Comparison of ENCODE assay signal across 22 cellular contexts in genomic region chr11:64096835-64097234, GRCh38.
DNase-seq lines count a peak whose midpoint lies in the region; ATAC-seq and TF ChIP-seq lines count a peak whose summit lies in the region.
"Had no signal": no experiment of that assay in that cellular context is flagged by ENCODE, and none has a peak within 500 bp of the region (broad histone marks: within the 10 kb centered on the region; RNA-seq: fewer than 3 reads in every experiment).

No MANE protein-coding gene starts in this region.

- no peaks in the 10 kb centered on the region for H3K27me3 Mint-ChIP-seq in brain
- H3K27me3 Mint-ChIP-seq: CD4-positive, alpha-beta T cell had no signal

- 0 out of 22 replicates have a peak, but pooled peaks cover 0 to 4% (median 0%) of the 10 kb centered on the region in 11 experiments for H3K36me3 ChIP-seq in BLaER1 treated with 17β-estradiol and CSF1 and Interleukin-3, amounts not matched to agents 10 nM and 100 nM
- no peaks in the 10 kb centered on the region for H3K36me3 ChIP-seq in rectal smooth muscle tissue (ENCODE audit: control insufficient read depth, insufficient read depth, low read length)
- no peaks in the 10 kb centered on the region for H3K36me3 ChIP-seq in SJCRH30
- H3K36me3 ChIP-seq: MG63 had no signal

- H3K9me3 Mint-ChIP-seq in brain = peaks cover 0 to 3% (median 0%) of the 10 kb centered on the region in 5 experiments
- H3K9me3 Mint-ChIP-seq: activated naive CD4-positive, alpha-beta T cell treated with anti-CD3 and anti-CD28 coated beads, Interleukin-2, amount 10 ng/mL, durations not matched to agents 7 days and 5 days; activated T-cell treated with anti-CD3 and anti-CD28 coated beads, Interleukin-2, amount 50 U/mL, for 4 hours; CD4-positive, alpha-beta T cell had no signal

- H3K9ac ChIP-seq in BLaER1 treated with 17β-estradiol and CSF1 and Interleukin-3, amounts not matched to agents 10 nM and 100 nM = peak overlapping the region in 5 of 11 experiments; percentile 15 to 75 (median 46); a peak in 5 of 22 replicates
- H3K9ac ChIP-seq in rectal smooth muscle tissue (ENCODE audit: low read length) = peak overlapping the region; percentile 21

- H3K4me3 ChIP-seq in BLaER1 treated with 17β-estradiol and CSF1 and Interleukin-3, amounts not matched to agents 10 nM and 100 nM = no peak overlapping the region
- H3K4me3 ChIP-seq in rectal smooth muscle tissue (ENCODE audit: low read length) (no peak overlapping the region), SJCRH30 (no peak overlapping the region)
- H3K4me3 ChIP-seq: GM12878, MG63, testis had no signal

- peak overlapping the region in 3 of 5 experiments; percentile 95 to 97 (median 97) for H3K27ac Mint-ChIP-seq in brain
- H3K27ac Mint-ChIP-seq: activated CD8-positive, alpha-beta T cell treated with anti-CD3 and anti-CD28 coated beads, Interleukin-2, amount 10 ng/mL, durations not matched to agents 7 days and 5 days; activated naive CD4-positive, alpha-beta T cell treated with anti-CD3 and anti-CD28 coated beads, Interleukin-2, amount 10 ng/mL, durations not matched to agents 7 days and 5 days; CD4-positive, alpha-beta T cell had no signal

- peaks cover 54 to 82% (median 80%) of the 10 kb centered on the region in 10 experiments for H3K4me1 ChIP-seq in BLaER1 treated with 17β-estradiol and CSF1 and Interleukin-3, amounts not matched to agents 10 nM and 100 nM
- H3K4me1 ChIP-seq in rectal smooth muscle tissue (ENCODE audit: control insufficient read depth, insufficient read depth, low read length) (peaks cover 45% of the 10 kb centered on the region), SJCRH30 (peaks cover 36% of the 10 kb centered on the region)

- H3K9me3 ChIP-seq in BLaER1 treated with 17β-estradiol and CSF1 and Interleukin-3, amounts not matched to agents 10 nM and 100 nM (replicated peaks in 1 of 11) = no peaks in the 10 kb centered on the region
- no peaks in the 10 kb centered on the region for H3K9me3 ChIP-seq in SJCRH30 (replicated peaks)
- H3K9me3 ChIP-seq: MG63, testis had no signal

- peak overlapping the region in 6 of 11 experiments; percentile 49 to 90 (median 78); a peak in 9 of 22 replicates for H3K27ac ChIP-seq in BLaER1 treated with 17β-estradiol and CSF1 and Interleukin-3, amounts not matched to agents 10 nM and 100 nM
- peak overlapping the region; percentile 72 for H3K27ac ChIP-seq in rectal smooth muscle tissue (ENCODE audit: low read depth, low read length)
- H3K27ac ChIP-seq in SJCRH30 = no peak overlapping the region
- H3K27ac ChIP-seq: testis had no signal

- H3K36me3 Mint-ChIP-seq in brain = no peaks in the 10 kb centered on the region
- H3K36me3 Mint-ChIP-seq: activated naive CD4-positive, alpha-beta T cell treated with anti-CD3 and anti-CD28 coated beads, Interleukin-2, amount 10 ng/mL, durations not matched to agents 7 days and 5 days had no signal

- H3K4me2 ChIP-seq in BLaER1 treated with 17β-estradiol and CSF1 and Interleukin-3, amounts not matched to agents 10 nM and 100 nM = peak overlapping the region; percentile 83 to 98 (median 95); a peak in 21 of 22 replicates

- H4K20me1 ChIP-seq in BLaER1 treated with 17β-estradiol and CSF1 and Interleukin-3, amounts not matched to agents 10 nM and 100 nM = peaks cover 23 to 95% (median 54%) of the 10 kb centered on the region in 11 experiments; a peak in 18 of 22 replicates

- peaks cover 100% of the 10 kb centered on the region for H3K4me1 Mint-ChIP-seq in brain
- H3K4me1 Mint-ChIP-seq: activated naive CD4-positive, alpha-beta T cell treated with anti-CD3 and anti-CD28 coated beads, Interleukin-2, amount 10 ng/mL, durations not matched to agents 7 days and 5 days had no signal

- no peak for ATAC-seq in GM21825 (IDR thresholded peaks at IDR 0.05; ENCODE audit: unreplicated experiment)
- ATAC-seq: activated CD4-positive, CD25-positive, alpha-beta regulatory T cell treated with anti-CD3 and anti-CD28 coated beads, Interleukin-2, amount 50 U/mL, for 24 hours; activated CD8-positive, alpha-beta T cell treated with anti-CD3 and anti-CD28 coated beads, Interleukin-2, amount 10 ng/mL, durations not matched to agents 7 days and 5 days; activated T-cell treated with anti-CD3 and anti-CD28 coated beads, Interleukin-2, amount 50 U/mL, for 4 hours; GM12878 had no signal

- TF ChIP-seq CTCF in brain (conservative IDR thresholded peaks at IDR 0.05) = no peak

- no peaks in the 10 kb centered on the region for H3K27me3 ChIP-seq in BLaER1 treated with 17β-estradiol and CSF1 and Interleukin-3, amounts not matched to agents 10 nM and 100 nM
- H3K27me3 ChIP-seq in rectal smooth muscle tissue (ENCODE audit: control insufficient read depth, insufficient read depth, low read length) (no peaks in the 10 kb centered on the region), SJCRH30 (no peaks in the 10 kb centered on the region)
- H3K27me3 ChIP-seq: MG63, testis had no signal

- H3K4me3 Mint-ChIP-seq in brain = peak overlapping the region in 3 of 5 experiments; percentile 50 to 61 (median 57)
- H3K4me3 Mint-ChIP-seq: activated CD8-positive, alpha-beta T cell treated with anti-CD3 and anti-CD28 coated beads, Interleukin-2, amount 10 ng/mL, durations not matched to agents 7 days and 5 days; activated naive CD4-positive, alpha-beta T cell treated with anti-CD3 and anti-CD28 coated beads, Interleukin-2, amount 10 ng/mL, durations not matched to agents 7 days and 5 days; activated T-cell treated with anti-CD3 and anti-CD28 coated beads, Interleukin-2, amount 50 U/mL, for 4 hours; CD4-positive, alpha-beta T cell had no signal

- peak; percentile 26 for DNase-seq in NCI-H187 treated with DMSO at 0.1 percent for 48 hours (lab: John Stamatoyannopoulos, UW)
- no peak for DNase-seq in SJCRH30
- no peak for DNase-seq in NCI-H226
- DNase-seq in NCI-H2081 treated with DMSO at 0.1 percent for 48 hours (lab: John Stamatoyannopoulos, UW) = no peak
- DNase-seq: activated CD8-positive, alpha-beta T cell treated with anti-CD3 and anti-CD28 coated beads, Interleukin-2, amount 10 ng/mL, durations not matched to agents 7 days and 5 days; activated naive CD4-positive, alpha-beta T cell treated with anti-CD3 and anti-CD28 coated beads, Interleukin-2, amount 10 ng/mL, durations not matched to agents 7 days and 5 days; activated T-cell treated with anti-CD3 and anti-CD28 coated beads, Interleukin-2, amount 50 U/mL, for 4 hours; CD4-positive, alpha-beta T cell; central memory CD4-positive, alpha-beta T cell; DMS53; GOT3; mammary epithelial cell; MG63; NCI-H2171; stimulated activated CD4-positive, alpha-beta T cell treated with anti-CD3 and anti-CD28 coated beads, Interleukin-12 subunit alpha, Interleukin-12 subunit beta, amount 100 ng/mL, for 4 hours; testis had no signal
